ENCODE assay signal across 22 cellular contexts in genomic region chr20:61969806-61970205, GRCh38.
"Had no signal": no experiment of that assay in that cellular context is flagged by ENCODE, and none has a peak within 500 bp of the region (broad histone marks: within the 10 kb centered on the region; RNA-seq: fewer than 3 reads in every experiment).

No MANE protein-coding gene starts in this region.

- FAIRE-seq: RCC 7860 had no signal

- DNase-seq: KBM-7, MV-4-11, NCI-H1048, NCI-H1105, NCI-H1417, NCI-H1436 treated with DMSO at 0.1 percent for 48 hours, NCI-H1694, NCI-H1930, NCI-H2081, NCI-H2107, NCI-H2171, NCI-H226, NCI-H446, NCI-H510A, NCI-H524 treated with DMSO at 0.1 percent for 48 hours, NCI-H69, NCI-H774, RPMI8226, SHP77 treated with DMSO at 0.1 percent for 48 hours, SJCRH30 had no signal

- H3K9me3 ChIP-seq: SJCRH30 had no signal

- H3K4me3 ChIP-seq: SJCRH30 had no signal

- ATAC-seq: SK-N-SH treated with all-trans-retinoic acid at 6 μM for 48 hours had no signal

- H3K27ac ChIP-seq: SJCRH30 had no signal

- H3K4me1 ChIP-seq: SJCRH30 had no signal

- H3K27me3 ChIP-seq: SJCRH30 had no signal
